1 cellular context compared by ENCODE assay signal in genomic region chr19:18519962-18520847, GRCh38.
A peak's percentile ranks its signal among the peaks of the same experiment; 100 is the strongest.
TF ChIP-seq lines count a peak whose summit lies in the region.

No MANE protein-coding gene starts in this region.

TF ChIP-seq in HepG2, 621 proteins besides CTCF, POLR2A, EP300 and RAD21 (continues in another document):
- TF ChIP-seq ZFP1 (CRISPR knock-in tag; IDR thresholded peaks at IDR 0.05) (no peak), ZNF280B (CRISPR knock-in tag; IDR thresholded peaks at IDR 0.05; ENCODE audit: borderline replicate concordance) (no peak), FOSL1 (CRISPR knock-in tag; IDR thresholded peaks at IDR 0.05; ENCODE audit: borderline replicate concordance) (peak; percentile 81), SPEN (CRISPR knock-in tag; IDR thresholded peaks at IDR 0.05; ENCODE audit: low read depth) (peak; percentile 66; the same call in 1 of the 2 replicates), ZBTB33 (CRISPR knock-in tag; IDR thresholded peaks at IDR 0.05) (no peak), USF2 (IDR thresholded peaks at IDR 0.05; ENCODE audit: low read depth, low read length) (no peak), USF2 (CRISPR knock-in tag; IDR thresholded peaks at IDR 0.05; ENCODE audit: borderline replicate concordance) (no peak), NR2F1 (CRISPR knock-in tag; IDR thresholded peaks at IDR 0.05) (no peak), FOXP4 (CRISPR knock-in tag; IDR thresholded peaks at IDR 0.05) (peak; percentile 39; the same call in 1 of the 2 replicates), ZNF550 (CRISPR knock-in tag; IDR thresholded peaks at IDR 0.05; ENCODE audit: borderline replicate concordance) (no peak), ZNF746 (CRISPR knock-in tag; IDR thresholded peaks at IDR 0.05) (no peak), MIER3 (CRISPR knock-in tag; IDR thresholded peaks at IDR 0.05; ENCODE audit: borderline replicate concordance) (peak; percentile 53; the same call in 1 of the 2 replicates), MTF2 (CRISPR knock-in tag; IDR thresholded peaks at IDR 0.05; ENCODE audit: borderline replicate concordance) (no peak), PATZ1 (CRISPR knock-in tag; IDR thresholded peaks at IDR 0.05) (peak; percentile 74), ZNF737 (CRISPR knock-in tag; IDR thresholded peaks at IDR 0.05; ENCODE audit: borderline replicate concordance) (no peak), ZFP41 (CRISPR knock-in tag; IDR thresholded peaks at IDR 0.05; ENCODE audit: borderline replicate concordance) (no peak), EZH2 (conservative IDR thresholded peaks at IDR 0.05; ENCODE audit: low read depth, low read length) (no peak), FOXJ3 (CRISPR knock-in tag; IDR thresholded peaks at IDR 0.05; ENCODE audit: borderline replicate concordance) (no peak), ZNF569 (CRISPR knock-in tag; IDR thresholded peaks at IDR 0.05; ENCODE audit: borderline replicate concordance) (no peak), HMGA1 (CRISPR knock-in tag; conservative IDR thresholded peaks at IDR 0.05) (no peak), FOXM1 (CRISPR knock-in tag; IDR thresholded peaks at IDR 0.05) (no peak), ZNF33B (CRISPR knock-in tag; IDR thresholded peaks at IDR 0.05) (no peak), HMGXB4 (CRISPR knock-in tag; IDR thresholded peaks at IDR 0.05; ENCODE audit: borderline replicate concordance in 1 of 2, low read depth in 1 of 2) (peak in 1 of 2 experiments; percentile 76; a peak in 2 of 4 replicates), ERF (CRISPR knock-in tag; IDR thresholded peaks at IDR 0.05) (peak; percentile 69; the same call in 1 of the 2 replicates), HBP1 (CRISPR knock-in tag; IDR thresholded peaks at IDR 0.05; ENCODE audit: low read depth) (0 out of 2 replicates have a peak, but pooled peaks have one; percentile 76), ZBTB3 (CRISPR knock-in tag; IDR thresholded peaks at IDR 0.05; ENCODE audit: borderline replicate concordance, low read depth) (no peak), SNAI1 (CRISPR knock-in tag; IDR thresholded peaks at IDR 0.05; ENCODE audit: borderline replicate concordance) (no peak), TAF1 (CRISPR knock-in tag; IDR thresholded peaks at IDR 0.05) (peak; percentile 23; the same call in 1 of the 2 replicates), ZNF510 (CRISPR knock-in tag; IDR thresholded peaks at IDR 0.05; ENCODE audit: low read depth) (no peak), ZNF598 (CRISPR knock-in tag; IDR thresholded peaks at IDR 0.05; ENCODE audit: borderline replicate concordance) (no peak), ZNF337 (CRISPR knock-in tag; IDR thresholded peaks at IDR 0.05; ENCODE audit: borderline replicate concordance, low read depth) (no peak), ZBTB14 (CRISPR knock-in tag; IDR thresholded peaks at IDR 0.05) (no peak), ZFX (CRISPR knock-in tag; IDR thresholded peaks at IDR 0.05; ENCODE audit: low read depth) (peak; percentile 19; the same call in 1 of the 2 replicates), ELF1 (CRISPR knock-in tag; IDR thresholded peaks at IDR 0.05) (peak; percentile 52; the same call in 1 of the 2 replicates), ZNF639 (CRISPR knock-in tag; conservative IDR thresholded peaks at IDR 0.05) (0 out of 2 replicates have a peak, but pooled peaks have one; percentile 34), TFDP2 (CRISPR knock-in tag; IDR thresholded peaks at IDR 0.05) (peak; percentile 40; the same call in 1 of the 2 replicates), ZNF24 (IDR thresholded peaks at IDR 0.05) (no peak), CERS6 (CRISPR knock-in tag; IDR thresholded peaks at IDR 0.05) (no peak), SRY (CRISPR knock-in tag; IDR thresholded peaks at IDR 0.05) (no peak), ZBTB20 (CRISPR knock-in tag; IDR thresholded peaks at IDR 0.05; ENCODE audit: borderline replicate concordance, low read depth) (no peak), ATF1 (CRISPR knock-in tag; IDR thresholded peaks at IDR 0.05) (peak; percentile 25; the same call in 1 of the 2 replicates), ZNF564 (CRISPR knock-in tag; IDR thresholded peaks at IDR 0.05) (0 out of 2 replicates have a peak, but pooled peaks have one; percentile 52), ZNF30 (CRISPR knock-in tag; IDR thresholded peaks at IDR 0.05) (no peak), BHLHE40 (IDR thresholded peaks at IDR 0.05; ENCODE audit: low read length) (no peak), NCOA2 (CRISPR knock-in tag; IDR thresholded peaks at IDR 0.05) (peak; percentile 42; the same call in 1 of the 2 replicates), ZBTB1 (CRISPR knock-in tag; IDR thresholded peaks at IDR 0.05; ENCODE audit: borderline replicate concordance) (no peak), ZFP36 (IDR thresholded peaks at IDR 0.05; ENCODE audit: borderline replicate concordance, low read depth, low read length, partially characterized antibody) (no peak)
